8 cellular contexts compared by ENCODE assay signal in genomic region chr3:188154758-188155574, GRCh38. TPM values are rescaled to one million over a fixed set of nuclear protein-coding genes. Genes with fewer than 3 reads are reported as not detected.
A peak's percentile ranks its signal among the peaks of the same experiment; 100 is the strongest.
DNase-seq lines count a peak whose midpoint lies in the region; ATAC-seq and TF ChIP-seq lines count a peak whose summit lies in the region.

No MANE protein-coding gene starts in this region.

- intact Hi-C loops in heart left ventricle (cut with DNase I) = loop anchor here (1.0 to 10.0 kb wide), 15 partner anchors 93 to 800 kb away; partner anchors contain the start of gene BCL6 (in 5 of the 10)
- intact Hi-C loops in left cardiac atrium (cut with DNase I) = loop anchor here (2.0 to 10.0 kb wide), 5 partner anchors 110 to 800 kb away; partner anchors contain the start of gene BCL6 (in 2 of the 2)
- intact Hi-C loops in body of pancreas (cut with DNase I) = no loop called here

- ATAC-seq in heart left ventricle = no peak
- no peak for ATAC-seq in left cardiac atrium
- ATAC-seq in body of pancreas = no peak
- ATAC-seq in lung (ENCODE audit: insufficient read depth, low FRiP score) = no peak
- no peak for ATAC-seq in HG03175 (IDR thresholded peaks at IDR 0.05; ENCODE audit: unreplicated experiment)
- no peak for ATAC-seq in HG02678 (IDR thresholded peaks at IDR 0.05; ENCODE audit: unreplicated experiment)

- no peak for TF ChIP-seq POLR2A in heart left ventricle (IDR thresholded peaks at IDR 0.05)
- no peak for TF ChIP-seq POLR2A in body of pancreas (IDR thresholded peaks at IDR 0.05)

- TF ChIP-seq CTCF in heart left ventricle (IDR thresholded peaks at IDR 0.05) (no peak), body of pancreas (IDR thresholded peaks at IDR 0.05) (no peak), lung (IDR thresholded peaks at IDR 0.05; ENCODE audit: control extremely low read depth, extremely low read depth) (no peak)

- 16 to 20% (median 18%) methylated on average over 9 of the region's 9 CpGs for WGBS in heart left ventricle, 4 donors
- WGBS in body of pancreas, 2 donors = 44 to 48% methylated on average over 9 of the region's 9 CpGs
- 38 to 50% methylated on average over 9 of the region's 9 CpGs for WGBS in lung, 2 donors
- WGBS in urinary bladder = 13% methylated on average over 9 of the region's 9 CpGs

- DNase-seq in heart left ventricle (no peak), left cardiac atrium (no peak), body of pancreas (peak in 1 of 4 donors; percentile 15), lung (ENCODE audit: low spot score) (no peak), RPMI8226 (no peak)

- H3K36me3 ChIP-seq in heart left ventricle (no peaks in the 10 kb centered on the region), body of pancreas (replicated peaks in 1 of 2; ENCODE audit: insufficient read depth in 1 of 2, low read depth in 2 of 2) (no peaks in the 10 kb centered on the region), lung (ENCODE audit: control insufficient read depth in 2 of 2, insufficient read depth in 2 of 2, low read length in 2 of 2) (peaks cover 0 to 2% of the 10 kb centered on the region in 2 donors), urinary bladder (ENCODE audit: insufficient read depth) (no peaks in the 10 kb centered on the region)

- no peaks in the 10 kb centered on the region for H3K27me3 ChIP-seq in heart left ventricle
- H3K27me3 ChIP-seq in body of pancreas = no peaks in the 10 kb centered on the region
- no peaks in the 10 kb centered on the region for H3K27me3 ChIP-seq in lung (ENCODE audit: control insufficient read depth, insufficient read depth)

- H3K9me3 ChIP-seq in heart left ventricle (no peaks in the 10 kb centered on the region), body of pancreas (no peaks in the 10 kb centered on the region), lung (ENCODE audit: control insufficient read depth in 2 of 2, insufficient read depth in 1 of 2, low read length in 1 of 2) (no peaks in the 10 kb centered on the region)

- H3K27ac ChIP-seq in heart left ventricle = peak overlapping the region; percentile 90 to 99 (median 97)
- H3K27ac ChIP-seq in body of pancreas = peak overlapping the region in 3 of 4 donors; percentile 92 to 96 (median 95)
- H3K27ac ChIP-seq in lung (ENCODE audit: low read depth in 1 of 2, low read length in 1 of 2) = peak overlapping the region; percentile 96 to 99
- peak overlapping the region; percentile 93 for H3K27ac ChIP-seq in urinary bladder (ENCODE audit: low read depth)

- H3K4me1 ChIP-seq in heart left ventricle (peaks cover 0 to 68% (median 42%) of the 10 kb centered on the region in 12 donors), body of pancreas (peaks cover 70% of the 10 kb centered on the region), lung (ENCODE audit: control insufficient read depth in 2 of 2, insufficient read depth in 2 of 2, low read length in 2 of 2) (peaks cover 15% of the 10 kb centered on the region in 2 donors), urinary bladder (ENCODE audit: insufficient read depth) (peaks cover 4% of the 10 kb centered on the region)

- peak overlapping the region; percentile 68 to 94 (median 86) for H3K4me3 ChIP-seq in heart left ventricle
- H3K4me3 ChIP-seq in body of pancreas = peak overlapping the region in 1 of 2 donors; percentile 51
- H3K4me3 ChIP-seq in lung = peak overlapping the region; percentile 82
- peak overlapping the region; percentile 92 for H3K4me3 ChIP-seq in urinary bladder (ENCODE audit: low read depth, low read length)

RNA-seq across cellular contexts. Expression of gene LPP, which starts 1.0 kb away (rescaled TPM):
- total RNA-seq in heart left ventricle = 100 to 1,000 TPM in 6 of 9 donors, 10 to 100 TPM in 3; 76.6 to 178 (median 111) TPM
- polyA plus RNA-seq in heart left ventricle = 10 to 100 TPM in 1 of 2 donors, 1 to 10 TPM in 1; 9.2 to 20.5 TPM
- 100 to 1,000 TPM; 152 to 181 TPM for total RNA-seq in left cardiac atrium
- total RNA-seq in body of pancreas = 10 to 100 TPM; 60.6 to 65.1 TPM
- 100 to 1,000 TPM; 118 to 219 TPM for total RNA-seq in lung
- 10 to 100 TPM; 11.1 to 14.5 TPM for polyA plus RNA-seq in lung
- 705 TPM for total RNA-seq in urinary bladder
- polyA plus RNA-seq in urinary bladder = 133 TPM
